In the genomic region with DNA sequence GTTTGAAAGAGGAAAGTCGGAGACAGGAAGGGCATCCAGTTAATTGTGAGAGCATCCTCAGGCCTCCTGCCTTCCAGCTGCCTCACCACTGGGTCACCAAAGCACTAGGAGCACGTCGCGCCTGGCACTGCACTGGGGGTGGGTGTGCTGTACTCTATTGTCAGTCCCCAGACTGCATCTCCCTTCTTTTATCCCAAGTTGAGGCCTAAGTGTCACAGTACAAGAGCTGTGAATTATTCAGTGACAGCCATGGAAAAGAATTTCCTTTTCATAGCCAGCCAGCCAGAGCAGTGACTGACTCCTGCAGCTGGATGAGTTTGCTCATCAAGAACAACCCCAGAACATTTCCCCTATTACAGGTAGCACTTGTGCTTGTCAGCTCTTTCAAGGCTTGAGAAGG, we compare ENCODE assay signal across 10 cellular contexts. TPM values are rescaled to one million over a fixed set of nuclear protein-coding genes. Genes with fewer than 3 reads are reported as not detected.
DNase-seq lines count a peak whose midpoint lies in the region; ATAC-seq and TF ChIP-seq lines count a peak whose summit lies in the region.
"Had no signal": no experiment of that assay in that cellular context is flagged by ENCODE, and none has a peak within 500 bp of the region (broad histone marks: within the 10 kb centered on the region; RNA-seq: fewer than 3 reads in every experiment).

No MANE protein-coding gene starts in this region.

- H3K9me3 Mint-ChIP-seq in activated T-cell treated with anti-CD3 and anti-CD28 coated beads, Interleukin-2, amount 50 U/mL, for 72 hours, result no peaks in the 10 kb centered on the region
- no peaks in the 10 kb centered on the region for H3K9me3 Mint-ChIP-seq in immature natural killer cell

- peaks cover 5 to 26% of the 10 kb centered on the region in 2 donors for H3K36me3 Mint-ChIP-seq in activated T-cell treated with anti-CD3 and anti-CD28 coated beads, Interleukin-2, amount 50 U/mL, for 72 hours (ENCODE audit: insufficient read depth in 2 of 2)
- peaks cover 4 to 47% (median 33%) of the 10 kb centered on the region in 3 donors for H3K36me3 Mint-ChIP-seq in immature natural killer cell

- peak overlapping the region; percentile 81 for H3K27ac ChIP-seq in angular gyrus (ENCODE audit: low read depth, low read length)

- peak overlapping the region in 1 of 2 donors; percentile 81 for H3K4me3 Mint-ChIP-seq in activated T-cell treated with anti-CD3 and anti-CD28 coated beads, Interleukin-2, amount 50 U/mL, for 72 hours
- peak overlapping the region in 1 of 5 donors; percentile 27 for H3K4me3 Mint-ChIP-seq in immature natural killer cell

- H3K27me3 Mint-ChIP-seq in activated T-cell treated with anti-CD3 and anti-CD28 coated beads, Interleukin-2, amount 50 U/mL, for 72 hours (ENCODE audit: low read depth), result no peaks in the 10 kb centered on the region
- no peaks in the 10 kb centered on the region for H3K27me3 Mint-ChIP-seq in immature natural killer cell (ENCODE audit: low read depth in 3 of 3)

- H3K4me1 Mint-ChIP-seq in activated T-cell treated with anti-CD3 and anti-CD28 coated beads, Interleukin-2, amount 50 U/mL, for 72 hours (ENCODE audit: low read depth), result peaks cover 54% of the 10 kb centered on the region
- peaks cover 53 to 84% of the 10 kb centered on the region in 2 donors for H3K4me1 Mint-ChIP-seq in immature natural killer cell

- TF ChIP-seq CTCF in GM10266 (IDR thresholded peaks at IDR 0.05; ENCODE audit: control insufficient read depth, insufficient read depth, low read depth, missing control alignments), result no peak

- DNase-seq in activated T-cell treated with anti-CD3 and anti-CD28 coated beads, Interleukin-2, amount 50 U/mL, for 72 hours, result no peak
- no peak for DNase-seq in activated T-cell treated with anti-CD3 and anti-CD28 coated beads, Interleukin-2, amount 50 U/mL, for 1 hour
- peak; percentile 76 for DNase-seq in kidney glomerular epithelial cell (lab: John Stamatoyannopoulos, UW)
- peak; percentile 76 for DNase-seq in superior temporal gyrus (ENCODE audit: extremely low spot score)
- no peak for DNase-seq in NCI-H1105 treated with DMSO at 0.1 percent for 48 hours (lab: John Stamatoyannopoulos, UW)
- no peak for DNase-seq in immature natural killer cell
- no peak for DNase-seq in GM10266 (ENCODE audit: extremely low spot score)
- DNase-seq: NCI-H526, trophoblast cell had no signal

- peak; percentile 17 to 30 for ATAC-seq in activated T-cell treated with anti-CD3 and anti-CD28 coated beads, Interleukin-2, amount 50 U/mL, for 72 hours (replicated peaks in 1 of 2)

- H3K27ac Mint-ChIP-seq in activated T-cell treated with anti-CD3 and anti-CD28 coated beads, Interleukin-2, amount 50 U/mL, for 72 hours, result peak overlapping the region; percentile 95
- peak overlapping the region in 3 of 6 donors; percentile 48 to 61 (median 54) for H3K27ac Mint-ChIP-seq in immature natural killer cell

RNA-seq across cellular contexts. Expression of a gene that starts 16.3 kb away (rescaled TPM):
- total RNA-seq in activated T-cell treated with anti-CD3 and anti-CD28 coated beads, Interleukin-2, amount 50 U/mL, for 72 hours, result 10 to 100 TPM; 86.8 to 91.6 TPM
- polyA plus RNA-seq in immature natural killer cell, result 100 to 1,000 TPM in 1 of 3 donors, 10 to 100 TPM in 2; 62.2 to 121 (median 89.0) TPM

RNA-seq across cellular contexts. Expression of a gene that starts 37.8 kb away (rescaled TPM):
- total RNA-seq in activated T-cell treated with anti-CD3 and anti-CD28 coated beads, Interleukin-2, amount 50 U/mL, for 72 hours, result under 1 TPM in 1 of 2 donors, not detected in 1; 0.12 TPM
- under 1 TPM in 1 of 3 donors, not detected in 2; 0.43 TPM for polyA plus RNA-seq in immature natural killer cell

RNA-seq across cellular contexts. Expression of a gene that starts 51.2 kb away (rescaled TPM):
- total RNA-seq in activated T-cell treated with anti-CD3 and anti-CD28 coated beads, Interleukin-2, amount 50 U/mL, for 72 hours, result 10 to 100 TPM; 19.1 to 19.5 TPM
- 1 to 10 TPM; 2.3 to 4.8 (median 4.3) TPM for polyA plus RNA-seq in immature natural killer cell

Comparison
In these comparisons a context has a peak if more than half of its experiments do, and no peak if none do; other contexts are left out.
1. DNase-seq: peak in kidney glomerular epithelial cell (single experiment) and superior temporal gyrus (single experiment); none in activated T-cell treated with anti-CD3 and anti-CD28 coated beads, Interleukin-2, amount 50 U/mL, for 72 hours (0 of 2), activated T-cell treated with anti-CD3 and anti-CD28 coated beads, Interleukin-2, amount 50 U/mL, for 1 hour (single experiment), NCI-H1105 treated with DMSO at 0.1 percent for 48 hours (single experiment), immature natural killer cell (0 of 3) and GM10266 (single experiment).